2 cellular contexts compared by ENCODE assay signal in genomic region chr14:64525354-64525753, GRCh38.
TF ChIP-seq lines count a peak whose summit lies in the region.

No MANE protein-coding gene starts in this region.

TF ChIP-seq in SK-N-SH treated with all-trans-retinoic acid at 6 μM for 48 hours, 23 proteins besides CTCF, POLR2A, EP300 and RAD21 (continued from another document):
- peak; percentile 69 for TF ChIP-seq ISL1 (CRISPR knock-in tag; IDR thresholded peaks at IDR 0.05)
TF ChIP-seq in SK-N-SH treated with all-trans-retinoic acid at 6 μM for 48 hours: peak in this region for 1.

TF ChIP-seq in SK-N-SH, 30 proteins besides CTCF, POLR2A, EP300 and RAD21 (continued from another document):
- no peak for TF ChIP-seq IRF3 (IDR thresholded peaks at IDR 0.05; ENCODE audit: low read depth, low read length)
- no peak for TF ChIP-seq REST (IDR thresholded peaks at IDR 0.05; ENCODE audit: low read depth, low read length)
- no peak for TF ChIP-seq MAX (IDR thresholded peaks at IDR 0.05; ENCODE audit: low read depth)
- no peak for TF ChIP-seq EZH2phosphoT487 (IDR thresholded peaks at IDR 0.05; ENCODE audit: borderline replicate concordance, low read depth)
- no peak for TF ChIP-seq SMC3 (IDR thresholded peaks at IDR 0.05; ENCODE audit: low read depth, low read length)
- no peak for TF ChIP-seq TAF1 (IDR thresholded peaks at IDR 0.05; ENCODE audit: borderline replicate concordance, low read depth, low read length)
- TF ChIP-seq USF2 (IDR thresholded peaks at IDR 0.05; ENCODE audit: borderline replicate concordance, low read depth, low read length): no peak
- TF ChIP-seq NFIC (IDR thresholded peaks at IDR 0.05; ENCODE audit: borderline replicate concordance): no peak
- TF ChIP-seq ZBTB33 (IDR thresholded peaks at IDR 0.05; ENCODE audit: borderline replicate concordance, low read depth): no peak
- no peak for TF ChIP-seq TEAD4 (IDR thresholded peaks at IDR 0.05; ENCODE audit: borderline replicate concordance, insufficient read depth)
- no peak for TF ChIP-seq GABPA (IDR thresholded peaks at IDR 0.05; ENCODE audit: low read depth)
- TF ChIP-seq CHD2 (IDR thresholded peaks at IDR 0.05; ENCODE audit: low read length, partially characterized antibody): no peak
- no peak for TF ChIP-seq GATA2 (CRISPR knock-in tag; IDR thresholded peaks at IDR 0.05)
- no peak for TF ChIP-seq FOXJ3 (CRISPR knock-in tag; IDR thresholded peaks at IDR 0.05)
- TF ChIP-seq MXI1 (IDR thresholded peaks at IDR 0.05; ENCODE audit: low read depth, low read length): no peak
- TF ChIP-seq PBX3 (IDR thresholded peaks at IDR 0.05): no peak
- no peak for TF ChIP-seq POLR2AphosphoS5 (IDR thresholded peaks at IDR 0.05; ENCODE audit: low read depth, low read length)
- no peak for TF ChIP-seq YY1 (IDR thresholded peaks at IDR 0.05; ENCODE audit: low read depth)
- TF ChIP-seq USF1 (IDR thresholded peaks at IDR 0.05; ENCODE audit: borderline replicate concordance, low read depth): no peak
